ENCODE assay signal across 20 cellular contexts in genomic region chr18:9565407-9565806, GRCh38. TPM values are rescaled to one million over a fixed set of nuclear protein-coding genes. Genes with fewer than 3 reads are reported as not detected.
DNase-seq lines count a peak whose midpoint lies in the region; ATAC-seq and TF ChIP-seq lines count a peak whose summit lies in the region.
"Had no signal": no experiment of that assay in that cellular context is flagged by ENCODE, and none has a peak within 500 bp of the region (broad histone marks: within the 10 kb centered on the region; RNA-seq: fewer than 3 reads in every experiment).

No MANE protein-coding gene starts in this region.

- H3K9me3 ChIP-seq in heart left ventricle (no peaks in the 10 kb centered on the region), left lung (no peaks in the 10 kb centered on the region)

- H3K4me3 ChIP-seq in heart left ventricle (no peak overlapping the region), left lung (no peak overlapping the region)

- ATAC-seq in Right ventricle myocardium inferior (peak; percentile 35), heart left ventricle (no peak), left lung (peak; percentile 62), GM21529 (IDR thresholded peaks at IDR 0.05; ENCODE audit: unreplicated experiment) (no peak)
- ATAC-seq: CD8-positive, alpha-beta T cell had no signal

- peaks cover 0 to 74% (median 62%) of the 10 kb centered on the region in 9 donors for H3K36me3 ChIP-seq in heart left ventricle
- peaks cover 0 to 75% of the 10 kb centered on the region in 2 donors for H3K36me3 ChIP-seq in left lung

- DNase-seq in Right ventricle myocardium inferior (ENCODE audit: missing footprints) (no peak), heart left ventricle (no peak), astrocyte of the hippocampus (ENCODE audit: low read depth, low spot score) (peak; percentile 19), left lung (no peak), chondrocyte (ENCODE audit: low spot score) (no peak), DMS53 (lab: John Stamatoyannopoulos, UW) (no peak)
- DNase-seq: 8988T; C1 segment of cervical spinal cord; CD8-positive, alpha-beta T cell; COR-L47; DMS153; DND-41; GDM1; HCEC 1CT; HFFc6 had no signal

- peaks cover 32% of the 10 kb centered on the region for H3K36me3 Mint-ChIP-seq in chondrocyte (ENCODE audit: low read depth)

- 70 to 87% (median 83%) methylated on average over 2 of the region's 2 CpGs for WGBS in heart left ventricle, 4 donors

- intact Hi-C loops in Right ventricle myocardium inferior (cut with DNase I) = no loop called here
- intact Hi-C loops in heart left ventricle (cut with DNase I) = no loop called here
- intact Hi-C loops in left lung (cut with DNase I) = no loop called here

- H3K27me3 ChIP-seq in heart left ventricle (no peaks in the 10 kb centered on the region), left lung (no peaks in the 10 kb centered on the region)

- H3K27ac ChIP-seq in heart left ventricle (peak overlapping the region in 1 of 12 donors; percentile 18), left lung (peak overlapping the region in 1 of 2 donors; percentile 33)
- H3K27ac ChIP-seq: HL-60, KMS-11 had no signal

- H3K27me3 Mint-ChIP-seq in chondrocyte (ENCODE audit: low read depth) = no peaks in the 10 kb centered on the region
- H3K27me3 Mint-ChIP-seq: B cell, IgD-negative memory B cell had no signal

- H3K4me3 Mint-ChIP-seq in chondrocyte (ENCODE audit: unreplicated experiment) = no peak overlapping the region
- H3K4me3 Mint-ChIP-seq: B cell; CD8-positive, alpha-beta T cell; HFFc6; IgD-negative memory B cell had no signal

- TF ChIP-seq CTCF in heart left ventricle (IDR thresholded peaks at IDR 0.05) (no peak), left lung (IDR thresholded peaks at IDR 0.05) (no peak), chondrocyte (IDR thresholded peaks at IDR 0.05) (no peak)

- H3K4me1 ChIP-seq in heart left ventricle = peaks cover 0 to 41% (median 13%) of the 10 kb centered on the region in 12 donors
- H3K4me1 ChIP-seq in left lung = peaks cover 6 to 8% of the 10 kb centered on the region in 2 donors

- no peak for TF ChIP-seq POLR2A in heart left ventricle (IDR thresholded peaks at IDR 0.05)

- no peak overlapping the region for H3K27ac Mint-ChIP-seq in chondrocyte (ENCODE audit: unreplicated experiment)
- H3K27ac Mint-ChIP-seq: B cell; CD8-positive, alpha-beta T cell; HFFc6; IgD-negative memory B cell had no signal

- H3K9me3 Mint-ChIP-seq in chondrocyte (ENCODE audit: low read depth) = no peaks in the 10 kb centered on the region
- H3K9me3 Mint-ChIP-seq: CD8-positive, alpha-beta T cell; HFFc6; IgD-negative memory B cell had no signal

- peaks cover 35% of the 10 kb centered on the region for H3K4me1 Mint-ChIP-seq in chondrocyte (ENCODE audit: low read depth)
- H3K4me1 Mint-ChIP-seq: B cell, IgD-negative memory B cell had no signal

RNA-seq across cellular contexts. Expression of gene PPP4R1, which starts 49.0 kb away (rescaled TPM):
- total RNA-seq in Right ventricle myocardium inferior (62.5 TPM), heart left ventricle (10 to 100 TPM; 39.1 to 81.3 (median 63.8) TPM), left lung (100 to 1,000 TPM; 156 to 163 TPM), chondrocyte (105 to 110 TPM (median 108 TPM) in 3 replicates)
- 10 to 100 TPM; 13.9 to 43.4 TPM for polyA plus RNA-seq in heart left ventricle

Comparison
In these comparisons a context has a peak if more than half of its experiments do, and no peak if none do; other contexts are left out.
1. ATAC-seq: peak in Right ventricle myocardium inferior (single experiment) and left lung (single experiment); none in heart left ventricle (0 of 4) and GM21529 (single experiment).